1 cellular context compared by ENCODE assay signal in the genomic region with DNA sequence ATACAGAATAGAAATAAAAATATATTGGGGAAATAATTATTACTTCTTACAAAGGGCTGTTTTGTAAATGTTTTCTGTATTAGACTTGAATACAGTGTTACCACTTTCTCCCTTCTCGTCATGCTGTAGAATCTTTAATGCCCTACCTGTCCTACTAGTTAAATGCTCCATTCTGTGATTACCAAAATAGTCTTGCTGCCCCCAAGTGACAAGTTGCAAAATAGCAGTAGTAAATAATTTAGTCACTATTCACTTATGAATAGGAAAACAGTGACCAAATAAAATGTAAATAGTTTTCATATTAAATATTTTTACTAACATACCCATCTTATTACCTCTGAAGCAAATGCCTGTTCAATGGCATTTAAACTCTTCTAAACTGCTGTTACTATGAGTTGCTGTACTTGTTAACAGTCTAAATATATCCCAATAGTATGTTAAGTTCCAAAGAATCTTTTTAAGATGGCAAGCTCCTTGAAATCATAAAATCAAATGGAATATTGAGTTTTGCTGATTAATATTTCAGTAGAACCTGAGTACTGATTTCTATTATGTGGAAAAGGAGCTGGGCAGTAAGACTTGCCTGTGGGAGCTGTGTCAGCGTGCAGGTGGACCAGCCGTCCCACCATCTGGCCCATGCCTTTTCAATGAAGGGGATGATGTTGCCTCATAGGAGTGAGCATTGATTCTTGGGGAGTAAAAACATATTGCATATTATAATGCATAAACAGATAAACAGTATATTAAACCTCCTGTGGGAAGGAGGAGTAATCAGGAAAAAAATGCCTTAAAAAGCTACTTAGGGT.
TF ChIP-seq lines count a peak whose summit lies in the region.

No MANE protein-coding gene starts in this region.

TF ChIP-seq in HepG2, 621 proteins besides CTCF, POLR2A, EP300 and RAD21 (continued from another document):
- TF ChIP-seq AHDC1 (CRISPR knock-in tag; IDR thresholded peaks at IDR 0.05; ENCODE audit: borderline replicate concordance) = no peak
- 0 out of 2 replicates have a peak, but pooled peaks have one; percentile 30 for TF ChIP-seq SMC3 (IDR thresholded peaks at IDR 0.05; ENCODE audit: low read length)
- TF ChIP-seq ZNF749 (CRISPR knock-in tag; IDR thresholded peaks at IDR 0.05; ENCODE audit: borderline replicate concordance) = no peak
